In the genomic region with DNA sequence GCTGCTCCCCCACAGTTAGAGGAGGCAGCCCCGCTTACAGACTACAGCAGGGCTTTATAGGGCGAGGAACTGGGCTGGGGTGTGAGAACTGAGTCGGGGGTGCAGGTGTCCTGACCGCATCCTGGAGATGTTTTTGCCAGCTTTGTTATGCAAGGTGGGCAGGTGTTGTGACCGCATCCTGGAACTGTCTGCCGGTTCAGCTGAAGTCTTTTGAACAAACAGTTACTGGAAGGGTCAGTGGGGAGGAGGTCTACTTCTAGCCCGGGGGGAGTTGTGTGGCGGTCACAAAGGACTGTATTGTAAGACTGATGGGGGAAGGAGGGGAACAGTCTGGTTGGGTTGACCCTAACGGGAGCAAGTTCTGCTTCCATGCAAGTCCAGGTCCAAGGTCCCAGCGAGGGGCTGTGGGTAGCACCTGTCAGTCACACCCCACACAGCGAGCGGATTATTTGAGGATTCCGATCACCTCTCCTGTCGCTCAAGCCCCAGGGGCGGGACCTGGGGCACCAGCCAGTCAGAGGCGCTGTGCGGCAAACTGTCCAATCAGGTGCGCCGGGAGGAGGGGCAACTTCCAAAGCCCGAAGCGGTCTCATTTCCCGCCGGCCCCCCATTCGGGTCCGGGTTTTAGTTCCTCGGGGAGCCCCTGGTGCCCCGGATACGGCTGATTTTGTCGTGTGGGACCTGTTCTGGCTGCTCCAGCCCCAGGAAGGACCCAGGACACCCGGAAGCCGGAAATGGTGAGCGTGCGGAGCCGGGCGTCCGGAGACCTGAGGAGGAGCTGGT, we compare ENCODE assay signal across 1 cellular context.
TF ChIP-seq lines count a peak whose summit lies in the region.

Gene ZNF101, plus strand, starts transcription at position 610 of the 783 bp plus-strand sequence. Its CDS starts 125 bp downstream, at position 735.

TF ChIP-seq in HepG2, 621 proteins besides CTCF, POLR2A, EP300 and RAD21 (continued from another document and continues in another):
- TF ChIP-seq PRDM4 (CRISPR knock-in tag; IDR thresholded peaks at IDR 0.05; ENCODE audit: borderline replicate concordance) = no peak
- 0 out of 2 replicates have a peak, but pooled peaks have one; percentile 26 for TF ChIP-seq RERE (CRISPR knock-in tag; IDR thresholded peaks at IDR 0.05; ENCODE audit: low read depth)
- peak; percentile 53; the same call in 1 of the 2 replicates for TF ChIP-seq KMT2A (CRISPR knock-in tag; IDR thresholded peaks at IDR 0.05)
- TF ChIP-seq ATF2 (CRISPR knock-in tag; IDR thresholded peaks at IDR 0.05) = no peak; the same call in 1 of the 2 replicates
- TF ChIP-seq POLR2G (IDR thresholded peaks at IDR 0.05; ENCODE audit: low read depth, low read length) = peak; percentile 87
- peak; percentile 86 for TF ChIP-seq SP4 (CRISPR knock-in tag; IDR thresholded peaks at IDR 0.05)
- no peak for TF ChIP-seq IRF1 (CRISPR knock-in tag; IDR thresholded peaks at IDR 0.05; ENCODE audit: low read depth)
- TF ChIP-seq ZNF883 (CRISPR knock-in tag; IDR thresholded peaks at IDR 0.05; ENCODE audit: not compliant biosample characterization) = no peak
- TF ChIP-seq GRHL1 (CRISPR knock-in tag; conservative IDR thresholded peaks at IDR 0.05) = no peak
- 0 out of 2 replicates have a peak, but pooled peaks have one; percentile 37 for TF ChIP-seq ZNF639 (CRISPR knock-in tag; conservative IDR thresholded peaks at IDR 0.05)
- no peak for TF ChIP-seq ZBTB39 (CRISPR knock-in tag; IDR thresholded peaks at IDR 0.05)
- no peak; the same call in 1 of the 2 replicates for TF ChIP-seq SIX1 (CRISPR knock-in tag; IDR thresholded peaks at IDR 0.05; ENCODE audit: borderline replicate concordance)
- TF ChIP-seq, protein P1, sequence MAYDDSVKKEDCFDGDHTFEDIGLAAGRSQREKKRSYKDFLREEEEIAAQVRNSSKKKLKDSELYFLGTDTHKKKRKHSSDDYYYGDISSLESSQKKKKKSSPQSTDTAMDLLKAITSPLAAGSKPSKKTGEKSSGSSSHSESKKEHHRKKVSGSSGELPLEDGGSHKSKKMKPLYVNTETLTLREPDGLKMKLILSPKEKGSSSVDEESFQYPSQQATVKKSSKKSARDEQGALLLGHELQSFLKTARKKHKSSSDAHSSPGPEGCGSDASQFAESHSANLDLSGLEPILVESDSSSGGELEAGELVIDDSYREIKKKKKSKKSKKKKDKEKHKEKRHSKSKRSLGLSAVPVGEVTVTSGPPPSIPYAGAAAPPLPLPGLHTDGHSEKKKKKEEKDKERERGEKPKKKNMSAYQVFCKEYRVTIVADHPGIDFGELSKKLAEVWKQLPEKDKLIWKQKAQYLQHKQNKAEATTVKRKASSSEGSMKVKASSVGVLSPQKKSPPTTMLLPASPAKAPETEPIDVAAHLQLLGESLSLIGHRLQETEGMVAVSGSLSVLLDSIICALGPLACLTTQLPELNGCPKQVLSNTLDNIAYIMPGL (CRISPR knock-in tag; IDR thresholded peaks at IDR 0.05; ENCODE audit: borderline replicate concordance in 1 of 2, low read depth in 1 of 2) = peak; percentile 44 to 70; a peak in 3 of 4 replicates
- no peak for TF ChIP-seq ZNF710 (CRISPR knock-in tag; IDR thresholded peaks at IDR 0.05; ENCODE audit: borderline replicate concordance)
- TF ChIP-seq ZNF256 (CRISPR knock-in tag; conservative IDR thresholded peaks at IDR 0.05) = no peak
- no peak; the same call in 1 of the 2 replicates for TF ChIP-seq SIN3A (IDR thresholded peaks at IDR 0.05; ENCODE audit: borderline replicate concordance, low read depth, low read length)
- TF ChIP-seq SP5 (CRISPR knock-in tag; IDR thresholded peaks at IDR 0.05; ENCODE audit: borderline replicate concordance, low read depth) = peak; percentile 68; the same call in 1 of the 2 replicates
- TF ChIP-seq ZNF30 (CRISPR knock-in tag; IDR thresholded peaks at IDR 0.05) = no peak
- TF ChIP-seq ATRX (CRISPR knock-in tag; IDR thresholded peaks at IDR 0.05; ENCODE audit: borderline replicate concordance) = no peak
- TF ChIP-seq ZNF569 (CRISPR knock-in tag; IDR thresholded peaks at IDR 0.05; ENCODE audit: borderline replicate concordance) = no peak
- no peak for TF ChIP-seq BORCS8-MEF2B (CRISPR knock-in tag; IDR thresholded peaks at IDR 0.05)
- no peak for TF ChIP-seq ZNF720 (CRISPR knock-in tag; IDR thresholded peaks at IDR 0.05)
- TF ChIP-seq RFX1 (IDR thresholded peaks at IDR 0.05) = no peak
- peak; percentile 75; the same call in 1 of the 2 replicates for TF ChIP-seq SPEN (CRISPR knock-in tag; IDR thresholded peaks at IDR 0.05; ENCODE audit: low read depth)
- no peak for TF ChIP-seq HES4 (CRISPR knock-in tag; IDR thresholded peaks at IDR 0.05; ENCODE audit: borderline replicate concordance)
